ENCODE assay signal across 19 cellular contexts in genomic region chr15:48340111-48340510, GRCh38.
"Had no signal": no experiment of that assay in that cellular context is flagged by ENCODE, and none has a peak within 500 bp of the region (broad histone marks: within the 10 kb centered on the region; RNA-seq: fewer than 3 reads in every experiment).

No MANE protein-coding gene starts in this region.

- ATAC-seq: activated CD4-positive, CD25-positive, alpha-beta regulatory T cell treated with anti-CD3 and anti-CD28 coated beads, Interleukin-2, amount 50 U/mL, for 24 hours; activated CD8-positive, alpha-beta memory T cell treated with anti-CD3 and anti-CD28 coated beads, Interleukin-2, amount 10 ng/mL, durations not matched to agents 7 days and 5 days; body of pancreas; left ventricle myocardium superior; mucosa of descending colon; naive thymus-derived CD4-positive, alpha-beta T cell; psoas muscle; right cardiac atrium had no signal

- H3K9me3 Mint-ChIP-seq: activated naive CD4-positive, alpha-beta T cell treated with anti-CD3 and anti-CD28 coated beads, Interleukin-2, amount 50 U/mL, for 24 hours; naive thymus-derived CD4-positive, alpha-beta T cell; type B pancreatic cell had no signal

- FAIRE-seq: small intestine had no signal

- DNase-seq: activated CD8-positive, alpha-beta memory T cell treated with anti-CD3 and anti-CD28 coated beads, Interleukin-2, amount 10 ng/mL, durations not matched to agents 7 days and 5 days; activated effector memory CD4-positive, alpha-beta T cell treated with Interleukin-2 at 50 U/mL for 16 hours; amygdala; body of pancreas; left ventricle myocardium superior; mucosa of descending colon; naive thymus-derived CD4-positive, alpha-beta T cell; ovary; psoas muscle; right cardiac atrium; small intestine; stimulated activated CD4-positive, alpha-beta T cell treated with anti-CD3 and anti-CD28 coated beads, Interleukin-15, amount 100 ng/mL, for 24 hours; stimulated activated CD4-positive, alpha-beta T cell treated with anti-CD3 and anti-CD28 coated beads, Interleukin-2, amount 100 ng/mL, for 48 hours; T-helper 1 cell; T1000; testis had no signal

- H3K27me3 ChIP-seq: body of pancreas, ovary, testis had no signal

- H3K4me3 ChIP-seq: body of pancreas, mucosa of descending colon, ovary, psoas muscle, testis had no signal

- H3K4me1 ChIP-seq: body of pancreas, psoas muscle, testis had no signal

- H3K4me3 Mint-ChIP-seq: activated CD8-positive, alpha-beta memory T cell treated with anti-CD3 and anti-CD28 coated beads, Interleukin-2, amount 10 ng/mL, durations not matched to agents 7 days and 5 days; activated naive CD4-positive, alpha-beta T cell treated with anti-CD3 and anti-CD28 coated beads, Interleukin-2, amount 50 U/mL, for 24 hours; naive thymus-derived CD4-positive, alpha-beta T cell; type B pancreatic cell had no signal

- H3K36me3 ChIP-seq: ovary had no signal

- H3K27ac Mint-ChIP-seq: activated CD8-positive, alpha-beta memory T cell treated with anti-CD3 and anti-CD28 coated beads, Interleukin-2, amount 10 ng/mL, durations not matched to agents 7 days and 5 days; type B pancreatic cell had no signal

- H3K9me3 ChIP-seq: body of pancreas, mucosa of descending colon, ovary, psoas muscle, testis had no signal

- H3K27ac ChIP-seq: body of pancreas, ovary, psoas muscle, testis had no signal

- H3K27me3 Mint-ChIP-seq: activated CD8-positive, alpha-beta memory T cell treated with anti-CD3 and anti-CD28 coated beads, Interleukin-2, amount 10 ng/mL, durations not matched to agents 7 days and 5 days; activated naive CD4-positive, alpha-beta T cell treated with anti-CD3 and anti-CD28 coated beads, Interleukin-2, amount 50 U/mL, for 24 hours; naive thymus-derived CD4-positive, alpha-beta T cell; type B pancreatic cell had no signal
